18 cellular contexts compared by ENCODE assay signal in genomic region chr15:90711842-90712241, GRCh38.
"Had no signal": no experiment of that assay in that cellular context is flagged by ENCODE, and none has a peak within 500 bp of the region (broad histone marks: within the 10 kb centered on the region; RNA-seq: fewer than 3 reads in every experiment).

No MANE protein-coding gene starts in this region.

- H3K9me3 Mint-ChIP-seq: activated CD4-positive, alpha-beta memory T cell treated with anti-CD3 and anti-CD28 coated beads, Interleukin-2, amount 10 ng/mL, durations not matched to agents 7 days and 5 days; activated naive CD4-positive, alpha-beta T cell treated with anti-CD3 and anti-CD28 coated beads, Interleukin-2, amount 10 ng/mL, durations not matched to agents 7 days and 5 days; activated T-helper 1 cell treated with anti-CD3 and anti-CD28 coated beads, Interleukin-12 subunit alpha, Interleukin-12 subunit beta, Interleukin-2, Interleukin-4 antibody, amounts not matched to agents 30 ng/mL and 10 ng/mL and 1 ng/mL, durations not matched to agents 14 hours and 24 hours and 36 hours had no signal

- H3K27ac Mint-ChIP-seq: activated CD4-positive, alpha-beta memory T cell treated with anti-CD3 and anti-CD28 coated beads, Interleukin-2, amount 10 ng/mL, durations not matched to agents 7 days and 5 days; activated naive CD4-positive, alpha-beta T cell treated with anti-CD3 and anti-CD28 coated beads, Interleukin-2, amount 10 ng/mL, durations not matched to agents 7 days and 5 days; activated T-helper 1 cell treated with anti-CD3 and anti-CD28 coated beads, Interleukin-12 subunit alpha, Interleukin-12 subunit beta, Interleukin-2, Interleukin-4 antibody, amounts not matched to agents 30 ng/mL and 10 ng/mL and 1 ng/mL, durations not matched to agents 14 hours and 24 hours and 36 hours; nephron; progenitor cell of endocrine pancreas had no signal

- H3K4me3 ChIP-seq: gastroesophageal sphincter, left ventricle myocardium inferior, smooth muscle cell, transverse colon had no signal

- H3K4me3 Mint-ChIP-seq: activated CD4-positive, alpha-beta memory T cell treated with anti-CD3 and anti-CD28 coated beads, Interleukin-2, amount 10 ng/mL, durations not matched to agents 7 days and 5 days; activated naive CD4-positive, alpha-beta T cell treated with anti-CD3 and anti-CD28 coated beads, Interleukin-2, amount 10 ng/mL, durations not matched to agents 7 days and 5 days; activated T-helper 1 cell treated with anti-CD3 and anti-CD28 coated beads, Interleukin-12 subunit alpha, Interleukin-12 subunit beta, Interleukin-2, Interleukin-4 antibody, amounts not matched to agents 30 ng/mL and 10 ng/mL and 1 ng/mL, durations not matched to agents 14 hours and 24 hours and 36 hours; nephron had no signal

- H3K9me3 ChIP-seq: gastroesophageal sphincter, left ventricle myocardium inferior, transverse colon had no signal

- H3K27ac ChIP-seq: gastroesophageal sphincter, left ventricle myocardium inferior, transverse colon had no signal

- H3K27me3 ChIP-seq: gastroesophageal sphincter, transverse colon had no signal

- DNase-seq: activated CD4-positive, alpha-beta memory T cell treated with anti-CD3 and anti-CD28 coated beads, Interleukin-2, amount 10 ng/mL, durations not matched to agents 7 days and 5 days; activated CD4-positive, alpha-beta T cell treated with anti-CD3 and anti-CD28 coated beads for 1 hour; activated CD8-positive, alpha-beta memory T cell treated with anti-CD3 and anti-CD28 coated beads, Interleukin-2, amount 50 U/mL, for 4 hours; activated naive CD4-positive, alpha-beta T cell treated with anti-CD3 and anti-CD28 coated beads, Interleukin-2, amount 10 ng/mL, durations not matched to agents 7 days and 5 days; caudate nucleus; cortex of kidney; effector memory CD4-positive, alpha-beta T cell; left ventricle myocardium inferior; mesenchymal stem cell; occipital lobe; right cardiac atrium; substantia nigra; transverse colon had no signal

- H3K36me3 ChIP-seq: gastroesophageal sphincter, left ventricle myocardium inferior, transverse colon had no signal

- ATAC-seq: gastroesophageal sphincter, right cardiac atrium had no signal

- H3K4me2 ChIP-seq: smooth muscle cell had no signal

- H3K27me3 Mint-ChIP-seq: activated CD4-positive, alpha-beta memory T cell treated with anti-CD3 and anti-CD28 coated beads, Interleukin-2, amount 10 ng/mL, durations not matched to agents 7 days and 5 days; activated naive CD4-positive, alpha-beta T cell treated with anti-CD3 and anti-CD28 coated beads, Interleukin-2, amount 10 ng/mL, durations not matched to agents 7 days and 5 days had no signal
